In the genomic region with DNA sequence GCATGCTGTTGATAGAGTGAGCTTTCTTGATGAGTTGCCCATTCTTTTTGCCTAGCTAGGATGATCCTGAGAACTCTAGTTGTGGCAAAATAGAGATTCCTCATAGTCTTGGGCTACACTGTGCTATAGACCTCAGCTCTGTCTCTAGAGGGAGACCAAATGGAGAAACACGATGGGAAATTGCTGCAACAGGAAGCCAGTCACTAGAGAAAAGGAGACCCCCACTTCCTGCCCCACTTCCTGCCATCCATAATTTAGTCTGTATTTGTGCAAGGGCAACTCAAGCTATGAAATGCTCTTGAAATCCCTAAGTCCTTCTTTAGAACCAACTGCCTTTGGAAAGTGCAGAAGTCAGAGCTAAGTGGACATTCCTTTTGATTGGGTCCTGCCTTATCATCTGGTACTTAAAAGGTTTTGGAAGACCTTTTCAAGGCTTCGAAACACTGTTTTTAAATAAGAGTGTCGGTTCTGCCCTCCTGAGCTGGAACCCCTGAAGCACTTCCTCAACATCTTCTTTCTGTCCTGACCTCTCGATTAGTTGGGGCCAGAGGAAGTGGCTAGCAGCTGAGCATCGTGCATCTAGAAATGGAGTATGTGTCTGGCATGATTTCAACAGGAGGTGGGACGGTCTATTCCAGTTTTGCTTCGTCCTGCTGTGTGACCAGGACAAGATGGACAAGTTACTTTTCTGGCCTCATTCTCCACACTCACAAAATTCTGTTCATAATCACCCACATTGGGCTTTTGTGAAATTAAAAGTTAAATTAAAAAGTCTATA, we compare ENCODE assay signal across 1 cellular context.
TF ChIP-seq lines count a peak whose summit lies in the region.

No MANE protein-coding gene starts in this region.

TF ChIP-seq in HCT116, 20 proteins besides CTCF, POLR2A, EP300 and RAD21:
- no peak for TF ChIP-seq SIN3A (IDR thresholded peaks at IDR 0.05; ENCODE audit: low read depth)
- TF ChIP-seq EZH2 (IDR thresholded peaks at IDR 0.05) = no peak
- TF ChIP-seq POLR2AphosphoS5 (IDR thresholded peaks at IDR 0.05; ENCODE audit: low read depth, low read length) = no peak
- TF ChIP-seq SP1 (IDR thresholded peaks at IDR 0.05; ENCODE audit: low read depth) = no peak
- TF ChIP-seq JUND (IDR thresholded peaks at IDR 0.05) = no peak
- TF ChIP-seq, protein P1, sequence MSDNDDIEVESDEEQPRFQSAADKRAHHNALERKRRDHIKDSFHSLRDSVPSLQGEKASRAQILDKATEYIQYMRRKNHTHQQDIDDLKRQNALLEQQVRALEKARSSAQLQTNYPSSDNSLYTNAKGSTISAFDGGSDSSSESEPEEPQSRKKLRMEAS (IDR thresholded peaks at IDR 0.05) = no peak
- TF ChIP-seq, protein P2, sequence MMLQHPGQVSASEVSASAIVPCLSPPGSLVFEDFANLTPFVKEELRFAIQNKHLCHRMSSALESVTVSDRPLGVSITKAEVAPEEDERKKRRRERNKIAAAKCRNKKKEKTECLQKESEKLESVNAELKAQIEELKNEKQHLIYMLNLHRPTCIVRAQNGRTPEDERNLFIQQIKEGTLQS (IDR thresholded peaks at IDR 0.05) = no peak
- TF ChIP-seq YY1 (IDR thresholded peaks at IDR 0.05; ENCODE audit: extremely low read depth, insufficient replicate concordance, low read depth, low read length) = no peak
- TF ChIP-seq EGR1 (IDR thresholded peaks at IDR 0.05; ENCODE audit: low read depth) = no peak
